22 cellular contexts compared by ENCODE assay signal in genomic region chr10:11548065-11548762, GRCh38.
"Had no signal": no experiment of that assay in that cellular context is flagged by ENCODE, and none has a peak within 500 bp of the region (broad histone marks: within the 10 kb centered on the region; RNA-seq: fewer than 3 reads in every experiment).

No MANE protein-coding gene starts in this region.

- H3K27ac ChIP-seq: breast epithelium, foreskin keratinocyte, psoas muscle, thyroid gland had no signal

- H3K27me3 ChIP-seq: breast epithelium, foreskin keratinocyte, thyroid gland had no signal

- H3K4me3 ChIP-seq: breast epithelium, psoas muscle, thyroid gland had no signal

- H3K9me3 Mint-ChIP-seq: activated CD4-positive, alpha-beta T cell treated with anti-CD3 and anti-CD28 coated beads, Interleukin-2, amount 10 ng/mL, durations not matched to agents 24 days and 14 days; activated naive CD8-positive, alpha-beta T cell treated with anti-CD3 and anti-CD28 coated beads, Interleukin-2, amount 50 U/mL, for 24 hours; neural crest cell had no signal

- H3K27me3 Mint-ChIP-seq: activated naive CD8-positive, alpha-beta T cell treated with anti-CD3 and anti-CD28 coated beads, Interleukin-2, amount 50 U/mL, for 24 hours had no signal

- FAIRE-seq: endothelial cell of umbilical vein, TTC549, urothelium cell line had no signal

- ATAC-seq: activated naive CD8-positive, alpha-beta T cell treated with anti-CD3 and anti-CD28 coated beads, Interleukin-2, amount 50 U/mL, for 24 hours; foreskin keratinocyte; psoas muscle; sciatic nerve had no signal

- H3K9me3 ChIP-seq: breast epithelium, psoas muscle, thyroid gland had no signal

- H3K4me3 Mint-ChIP-seq: activated CD4-positive, alpha-beta T cell treated with anti-CD3 and anti-CD28 coated beads, Interleukin-2, amount 10 ng/mL, durations not matched to agents 24 days and 14 days; activated naive CD8-positive, alpha-beta T cell treated with anti-CD3 and anti-CD28 coated beads, Interleukin-2, amount 50 U/mL, for 24 hours; neural crest cell had no signal

- H3K4me1 ChIP-seq: breast epithelium, psoas muscle had no signal

- H3K36me3 ChIP-seq: breast epithelium, thyroid gland had no signal

- DNase-seq: activated CD4-positive, alpha-beta T cell treated with anti-CD3 and anti-CD28 coated beads, Interleukin-2, amount 10 ng/mL, durations not matched to agents 24 days and 14 days; activated CD4-positive, CD25-positive, alpha-beta regulatory T cell; activated CD8-positive, alpha-beta memory T cell treated with anti-CD3 and anti-CD28 coated beads, Interleukin-2, amount 50 U/mL, for 48 hours; activated naive CD4-positive, alpha-beta T cell treated with Interleukin-2 at 50 U/mL for 16 hours; activated naive CD8-positive, alpha-beta T cell treated with anti-CD3 and anti-CD28 coated beads, Interleukin-2, amount 50 U/mL, for 24 hours; aorta; cerebellar nuclear complex; effector CD8-positive, alpha-beta T cell; foreskin keratinocyte; glutamatergic neuron; hypothalamus; kidney glomerular epithelial cell; mesendoderm; psoas muscle; stimulated activated CD4-positive, alpha-beta T cell treated with anti-CD3 and anti-CD28 coated beads, Interleukin-1b, Interleukin-23, amount 100 ng/mL, for 48 hours; thyroid gland had no signal

- H3K27ac Mint-ChIP-seq: activated CD4-positive, alpha-beta T cell treated with anti-CD3 and anti-CD28 coated beads, Interleukin-2, amount 10 ng/mL, durations not matched to agents 24 days and 14 days had no signal
